16 cellular contexts compared by ENCODE assay signal in genomic region chr5:132480546-132481242, GRCh38. TPM values are rescaled to one million over a fixed set of nuclear protein-coding genes. Genes with fewer than 3 reads are reported as not detected.
A peak's percentile ranks its signal among the peaks of the same experiment; 100 is the strongest.
DNase-seq lines count a peak whose midpoint lies in the region; ATAC-seq, FAIRE-seq and TF ChIP-seq lines count a peak whose summit lies in the region.
"Had no signal": no experiment of that assay in that cellular context is flagged by ENCODE, and none has a peak within 500 bp of the region (broad histone marks: within the 10 kb centered on the region; RNA-seq: fewer than 3 reads in every experiment).

No MANE protein-coding gene starts in this region.

- no peaks in the 10 kb centered on the region for H3K9me3 Mint-ChIP-seq in activated CD4-positive, alpha-beta T cell treated with anti-CD3 and anti-CD28 coated beads for 36 hours (ENCODE audit: low read depth)
- H3K9me3 Mint-ChIP-seq in astrocyte (ENCODE audit: unreplicated experiment): no peaks in the 10 kb centered on the region
- H3K9me3 Mint-ChIP-seq in stimulated activated naive B cell treated with anti-CD40 and anti-IgM and Interleukin-4, amounts not matched to agents 10 μg/mL and 1 μg/mL and 100 μg/mL, for 72 hours: no peaks in the 10 kb centered on the region

- no peak for FAIRE-seq in astrocyte (lab: Jason Lieb, UNC)
- FAIRE-seq: A204.1, D721Med had no signal

- peaks cover 59% of the 10 kb centered on the region for H3K4me1 Mint-ChIP-seq in activated CD4-positive, alpha-beta T cell treated with anti-CD3 and anti-CD28 coated beads for 36 hours
- peaks cover 10% of the 10 kb centered on the region for H3K4me1 Mint-ChIP-seq in astrocyte (ENCODE audit: low read depth, unreplicated experiment)
- peaks cover 47 to 66% of the 10 kb centered on the region in 2 donors for H3K4me1 Mint-ChIP-seq in stimulated activated naive B cell treated with anti-CD40 and anti-IgM and Interleukin-4, amounts not matched to agents 10 μg/mL and 1 μg/mL and 100 μg/mL, for 72 hours

- no peak overlapping the region for H3K9ac ChIP-seq in astrocyte (ENCODE audit: low read length)

- peaks cover 34% of the 10 kb centered on the region for H3K36me3 ChIP-seq in RWPE2 (ENCODE audit: low read depth)
- peaks cover 16% of the 10 kb centered on the region for H3K36me3 ChIP-seq in astrocyte (ENCODE audit: insufficient read depth, low read length)

- CTCF ChIA-PET in activated CD4-positive, alpha-beta T cell treated with anti-CD3 and anti-CD28 coated beads for 36 hours (lab: Charles Lee): interaction anchor here (0.6 to 4.2 kb wide), 15 partner anchors 9 to 342 kb away, joined by 3 to 25 read pairs (median 7); partner anchors contain the start of gene IRF1

- peak; percentile 37 for DNase-seq in activated CD4-positive, alpha-beta T cell treated with anti-CD3 and anti-CD28 coated beads for 36 hours
- DNase-seq in activated CD4-positive, alpha-beta T cell treated with anti-CD3 and anti-CD28 coated beads, Interleukin-2, amount 50 U/mL, for 1 hour: no peak
- DNase-seq in RWPE2 (ENCODE audit: low spot score) (peak; percentile 32), astrocyte (ENCODE audit: low read depth) (no peak), NCI-H82 treated with DMSO at 0.1 percent for 48 hours (lab: John Stamatoyannopoulos, UW; ENCODE audit: unreplicated experiment) (no peak), NCI-H187 treated with DMSO at 0.1 percent for 48 hours (lab: John Stamatoyannopoulos, UW) (no peak)
- DNase-seq in stimulated activated naive B cell treated with anti-CD40 and anti-IgM and Interleukin-4, amounts not matched to agents 10 μg/mL and 1 μg/mL and 100 μg/mL, for 72 hours: no peak
- DNase-seq: adrenal gland, cortex of kidney, NCI-H1105 treated with DMSO at 0.1 percent for 48 hours, NCI-H524 treated with DMSO at 0.1 percent for 48 hours had no signal

- H3K9me3 ChIP-seq in RWPE2 (ENCODE audit: severe bottlenecking): no peaks in the 10 kb centered on the region
- no peaks in the 10 kb centered on the region for H3K9me3 ChIP-seq in astrocyte (ENCODE audit: insufficient read depth, low read depth, low read length)
- H3K9me3 ChIP-seq: adrenal gland, mucosa of descending colon, thoracic aorta had no signal

- TF ChIP-seq CTCF in RWPE2 (IDR thresholded peaks at IDR 0.05; ENCODE audit: poor library complexity, severe bottlenecking) (no peak), astrocyte (IDR thresholded peaks at IDR 0.05; ENCODE audit: insufficient read depth, low read depth, low read length) (no peak)

- H3K27me3 ChIP-seq in RWPE2 (ENCODE audit: insufficient read depth, poor library complexity, severe bottlenecking) (no peaks in the 10 kb centered on the region), astrocyte (ENCODE audit: insufficient read depth, low read length) (no peaks in the 10 kb centered on the region)
- H3K27me3 ChIP-seq: adrenal gland had no signal

- no peak overlapping the region for H3K4me3 ChIP-seq in RWPE2 (ENCODE audit: severe bottlenecking)
- no peak overlapping the region for H3K4me3 ChIP-seq in astrocyte (ENCODE audit: insufficient read depth, low read depth, low read length)
- H3K4me3 ChIP-seq: adrenal gland, mucosa of descending colon, thoracic aorta had no signal

- H3K27ac ChIP-seq in RWPE2 (ENCODE audit: poor library complexity, severe bottlenecking) (no peak overlapping the region), astrocyte (ENCODE audit: low read depth, low read length) (no peak overlapping the region)
- H3K27ac ChIP-seq: adrenal gland, thoracic aorta had no signal

- no peak overlapping the region for H3K4me3 Mint-ChIP-seq in activated CD4-positive, alpha-beta T cell treated with anti-CD3 and anti-CD28 coated beads for 36 hours
- no peak overlapping the region for H3K4me3 Mint-ChIP-seq in astrocyte (ENCODE audit: unreplicated experiment)
- H3K4me3 Mint-ChIP-seq in stimulated activated naive B cell treated with anti-CD40 and anti-IgM and Interleukin-4, amounts not matched to agents 10 μg/mL and 1 μg/mL and 100 μg/mL, for 72 hours: no peak overlapping the region

- H3K27me3 Mint-ChIP-seq in activated CD4-positive, alpha-beta T cell treated with anti-CD3 and anti-CD28 coated beads for 36 hours: no peaks in the 10 kb centered on the region
- no peaks in the 10 kb centered on the region for H3K27me3 Mint-ChIP-seq in astrocyte (ENCODE audit: low read depth, unreplicated experiment)
- H3K27me3 Mint-ChIP-seq in stimulated activated naive B cell treated with anti-CD40 and anti-IgM and Interleukin-4, amounts not matched to agents 10 μg/mL and 1 μg/mL and 100 μg/mL, for 72 hours: no peaks in the 10 kb centered on the region

- H3K27ac Mint-ChIP-seq in activated CD4-positive, alpha-beta T cell treated with anti-CD3 and anti-CD28 coated beads for 36 hours: peak overlapping the region; percentile 44
- peak overlapping the region; percentile 47 for H3K27ac Mint-ChIP-seq in astrocyte (ENCODE audit: unreplicated experiment)
- peak overlapping the region; percentile 60 for H3K27ac Mint-ChIP-seq in stimulated activated naive B cell treated with anti-CD40 and anti-IgM and Interleukin-4, amounts not matched to agents 10 μg/mL and 1 μg/mL and 100 μg/mL, for 72 hours

- H3K79me2 ChIP-seq in astrocyte (ENCODE audit: insufficient read depth, low read length): no peaks in the 10 kb centered on the region

- H4K20me1 ChIP-seq in astrocyte (ENCODE audit: insufficient read depth, low read length): peaks cover 16% of the 10 kb centered on the region

- H3K4me2 ChIP-seq in astrocyte (ENCODE audit: low read length): no peak overlapping the region

- ATAC-seq in activated CD4-positive, alpha-beta T cell treated with anti-CD3 and anti-CD28 coated beads for 36 hours: peak; percentile 1
- ATAC-seq in RWPE2 (ENCODE audit: low read depth): no peak
- no peak for ATAC-seq in stimulated activated naive B cell treated with anti-CD40 and anti-IgM and Interleukin-4, amounts not matched to agents 10 μg/mL and 1 μg/mL and 100 μg/mL, for 72 hours (replicated peaks)
- ATAC-seq in HG03457 (IDR thresholded peaks at IDR 0.05; ENCODE audit: unreplicated experiment): no peak

- H2AFZ ChIP-seq in astrocyte (ENCODE audit: low read depth, low read length): no peak overlapping the region

- peaks cover 36% of the 10 kb centered on the region for H3K36me3 Mint-ChIP-seq in activated CD4-positive, alpha-beta T cell treated with anti-CD3 and anti-CD28 coated beads for 36 hours (ENCODE audit: low read depth)
- H3K36me3 Mint-ChIP-seq in astrocyte (ENCODE audit: low read depth, unreplicated experiment): peaks cover 30% of the 10 kb centered on the region
- H3K36me3 Mint-ChIP-seq in stimulated activated naive B cell treated with anti-CD40 and anti-IgM and Interleukin-4, amounts not matched to agents 10 μg/mL and 1 μg/mL and 100 μg/mL, for 72 hours: peaks cover 25% of the 10 kb centered on the region in 2 donors

- intact Hi-C loops in activated CD4-positive, alpha-beta T cell treated with anti-CD3 and anti-CD28 coated beads for 36 hours (cut with DNase I, micrococcal nuclease): no loop called here

- POLR2A ChIA-PET in activated CD4-positive, alpha-beta T cell treated with anti-CD3 and anti-CD28 coated beads for 36 hours (lab: Charles Lee): interaction anchor here (0.6 to 10.0 kb wide), 19 partner anchors 9 to 945 kb away, joined by 3 to 116 read pairs (median 10); partner anchors contain the start of gene IRF1

- H3K4me1 ChIP-seq in RWPE2 (ENCODE audit: insufficient read depth, poor library complexity, severe bottlenecking) (peaks cover 10% of the 10 kb centered on the region), astrocyte (ENCODE audit: insufficient read depth, low read length) (no peaks in the 10 kb centered on the region)

RNA-seq across cellular contexts. Expression of gene IRF1, which starts 9.9 kb away (rescaled TPM):
- 100 to 1,000 TPM; 121 to 130 TPM for total RNA-seq in activated CD4-positive, alpha-beta T cell treated with anti-CD3 and anti-CD28 coated beads for 36 hours
- 39.7 and 42.5 TPM in 2 replicates for total RNA-seq in astrocyte

Comparison
In these comparisons a context has a peak if more than half of its experiments do, and no peak if none do; other contexts are left out.
1. DNase-seq: peak in activated CD4-positive, alpha-beta T cell treated with anti-CD3 and anti-CD28 coated beads for 36 hours (single experiment) and RWPE2 (single experiment); none in activated CD4-positive, alpha-beta T cell treated with anti-CD3 and anti-CD28 coated beads, Interleukin-2, amount 50 U/mL, for 1 hour (single experiment), astrocyte (single experiment), stimulated activated naive B cell treated with anti-CD40 and anti-IgM and Interleukin-4, amounts not matched to agents 10 μg/mL and 1 μg/mL and 100 μg/mL, for 72 hours (single experiment), NCI-H82 treated with DMSO at 0.1 percent for 48 hours (single experiment) and NCI-H187 treated with DMSO at 0.1 percent for 48 hours (single experiment).
2. Peak in every context shown above with its lines, with median percentiles within 50 percentile points of each other: H3K27ac Mint-ChIP-seq.